Comparison of ENCODE assay signal across 9 cellular contexts in the genomic region with DNA sequence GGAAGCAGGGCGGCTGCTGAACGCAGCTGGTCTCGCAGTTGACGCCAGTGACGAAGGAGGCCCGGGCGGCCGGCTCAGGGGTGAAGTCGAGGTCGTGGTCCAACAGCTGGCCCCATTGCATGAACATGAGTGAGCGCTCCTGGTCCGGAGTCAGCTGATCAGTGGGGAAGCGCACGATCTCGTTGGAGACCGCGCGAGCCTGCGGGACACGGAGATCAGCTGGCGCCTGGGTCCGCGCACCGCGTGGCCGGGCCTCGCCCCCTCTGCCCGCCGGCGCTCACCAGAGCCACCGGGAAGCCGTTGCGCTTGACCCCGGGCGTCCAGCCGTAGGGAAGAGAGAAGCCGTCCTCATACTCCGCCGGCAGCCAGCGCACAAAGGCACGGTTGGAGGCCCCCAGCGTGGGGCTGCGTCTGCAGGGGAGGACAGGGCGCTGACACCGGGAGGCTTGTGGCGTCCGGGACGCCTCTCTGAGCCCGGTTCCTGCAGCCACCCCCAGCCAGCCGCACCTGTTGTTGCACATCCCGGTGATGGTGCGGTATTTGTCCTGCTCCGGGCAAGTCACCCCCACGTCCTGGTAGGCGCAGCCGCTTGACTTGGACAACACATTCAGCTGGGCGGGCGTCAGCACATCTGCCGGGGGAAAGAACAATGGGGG. TPM values are rescaled to one million over a fixed set of nuclear protein-coding genes. Genes with fewer than 3 reads are reported as not detected.
DNase-seq lines count a peak whose midpoint lies in the region; ATAC-seq and TF ChIP-seq lines count a peak whose summit lies in the region.
"Had no signal": no experiment of that assay in that cellular context is flagged by ENCODE, and none has a peak within 500 bp of the region (broad histone marks: within the 10 kb centered on the region; RNA-seq: fewer than 3 reads in every experiment).

No MANE protein-coding gene starts in this region.

- no peak overlapping the region for H3K4me3 ChIP-seq in thyroid gland (replicated peaks in 1 of 3)

- DNase-seq in activated CD8-positive, alpha-beta memory T cell treated with anti-CD3 and anti-CD28 coated beads for 24 hours = peak; percentile 35
- no peak for DNase-seq in activated CD8-positive, alpha-beta memory T cell treated with anti-CD3 and anti-CD28 coated beads, Interleukin-2, amount 50 U/mL, for 48 hours
- DNase-seq in endothelial cell (ENCODE audit: low spot score) (no peak), lung microvascular endothelial cell (ENCODE audit: low read depth in 2 of 2) (peak; percentile 20 to 33), thyroid gland (peak; percentile 18 to 27), chondrocyte (ENCODE audit: low spot score) (no peak)
- DNase-seq: amniotic stem cell had no signal

- intact Hi-C loops in thyroid gland (cut with DNase I) = no loop called here

- WGBS in thyroid gland, 2 donors = 26% methylated on average over 19 of the region's 59 CpGs; no CpG with 5 or more reads in 1 of the 2 donors

- H3K27me3 ChIP-seq in thyroid gland = peaks cover 2% of the 10 kb centered on the region

- no peaks in the 10 kb centered on the region for H3K36me3 ChIP-seq in thyroid gland

- no peaks in the 10 kb centered on the region for H3K4me1 Mint-ChIP-seq in endothelial cell (ENCODE audit: unreplicated experiment)
- no peaks in the 10 kb centered on the region for H3K4me1 Mint-ChIP-seq in chondrocyte (ENCODE audit: low read depth)

- H3K9me3 ChIP-seq in thyroid gland = no peaks in the 10 kb centered on the region

- H3K4me1 ChIP-seq in thyroid gland = peaks cover 0 to 4% of the 10 kb centered on the region in 2 donors

- no peak for TF ChIP-seq CTCF in endothelial cell (IDR thresholded peaks at IDR 0.05; ENCODE audit: unreplicated experiment)
- no peak for TF ChIP-seq CTCF in thyroid gland (IDR thresholded peaks at IDR 0.05)
- no peak for TF ChIP-seq CTCF in chondrocyte (IDR thresholded peaks at IDR 0.05)

- H3K4me3 Mint-ChIP-seq in endothelial cell (ENCODE audit: unreplicated experiment) = no peak overlapping the region
- no peak overlapping the region for H3K4me3 Mint-ChIP-seq in chondrocyte (ENCODE audit: unreplicated experiment)

- H3K27me3 Mint-ChIP-seq in endothelial cell (ENCODE audit: unreplicated experiment) (peaks cover 13% of the 10 kb centered on the region), chondrocyte (ENCODE audit: low read depth) (peaks cover 24% of the 10 kb centered on the region)

- ATAC-seq in GM18909 (IDR thresholded peaks at IDR 0.05; ENCODE audit: poor library complexity, unreplicated experiment) = no peak
- ATAC-seq in GM18502 (IDR thresholded peaks at IDR 0.05; ENCODE audit: poor library complexity, unreplicated experiment) = no peak

- H3K9me3 Mint-ChIP-seq in endothelial cell (ENCODE audit: unreplicated experiment) (no peaks in the 10 kb centered on the region), chondrocyte (ENCODE audit: low read depth) (no peaks in the 10 kb centered on the region)

- H3K27ac ChIP-seq in thyroid gland = no peak overlapping the region

- no peak for TF ChIP-seq POLR2A in thyroid gland (IDR thresholded peaks at IDR 0.05)

- H3K27ac Mint-ChIP-seq in endothelial cell (ENCODE audit: unreplicated experiment) (peak overlapping the region; percentile 30), chondrocyte (ENCODE audit: unreplicated experiment) (no peak overlapping the region)

- H3K36me3 Mint-ChIP-seq in endothelial cell (ENCODE audit: low read depth, unreplicated experiment) (no peaks in the 10 kb centered on the region), chondrocyte (ENCODE audit: low read depth) (no peaks in the 10 kb centered on the region)

RNA-seq across cellular contexts. Expression of a gene that starts 1.6 kb away (rescaled TPM):
- not detected for total RNA-seq in endothelial cell (ENCODE audit: unreplicated experiment)
- total RNA-seq in lung microvascular endothelial cell = 0.22 TPM in 1 of 2 replicates, not detected in the other
- total RNA-seq in thyroid gland = under 1 TPM in 2 of 4 donors, not detected in 2; 0.24 to 0.45 TPM
- total RNA-seq in chondrocyte = not detected in 3 replicates

RNA-seq across cellular contexts. Expression of a gene that starts 40.8 kb away (rescaled TPM):
- total RNA-seq in endothelial cell (ENCODE audit: unreplicated experiment) (0.31 TPM), lung microvascular endothelial cell (not detected in 2 replicates), thyroid gland (under 1 TPM in 1 of 4 donors, not detected in 3; 0.27 TPM), chondrocyte (not detected in 3 replicates)

RNA-seq across cellular contexts. Expression of a gene that starts 49.5 kb away (rescaled TPM):
- total RNA-seq in endothelial cell (ENCODE audit: unreplicated experiment) = 1.3 TPM
- under 0.01 TPM in 1 of 2 replicates, not detected in the other for total RNA-seq in lung microvascular endothelial cell
- 10 to 100 TPM; 19.5 to 35.4 (median 22.1) TPM for total RNA-seq in thyroid gland
- total RNA-seq in chondrocyte = 1.3 to 2.0 TPM in 2 of 3 replicates, not detected in the other

Comparison
In these comparisons a context has a peak if more than half of its experiments do, and no peak if none do; other contexts are left out.
1. DNase-seq: peak in activated CD8-positive, alpha-beta memory T cell treated with anti-CD3 and anti-CD28 coated beads for 24 hours (single experiment), lung microvascular endothelial cell (2 of 2) and thyroid gland (2 of 2); none in activated CD8-positive, alpha-beta memory T cell treated with anti-CD3 and anti-CD28 coated beads, Interleukin-2, amount 50 U/mL, for 48 hours (single experiment), endothelial cell (single experiment) and chondrocyte (single experiment).